Comparison of ENCODE assay signal across 8 cellular contexts in the genomic region with DNA sequence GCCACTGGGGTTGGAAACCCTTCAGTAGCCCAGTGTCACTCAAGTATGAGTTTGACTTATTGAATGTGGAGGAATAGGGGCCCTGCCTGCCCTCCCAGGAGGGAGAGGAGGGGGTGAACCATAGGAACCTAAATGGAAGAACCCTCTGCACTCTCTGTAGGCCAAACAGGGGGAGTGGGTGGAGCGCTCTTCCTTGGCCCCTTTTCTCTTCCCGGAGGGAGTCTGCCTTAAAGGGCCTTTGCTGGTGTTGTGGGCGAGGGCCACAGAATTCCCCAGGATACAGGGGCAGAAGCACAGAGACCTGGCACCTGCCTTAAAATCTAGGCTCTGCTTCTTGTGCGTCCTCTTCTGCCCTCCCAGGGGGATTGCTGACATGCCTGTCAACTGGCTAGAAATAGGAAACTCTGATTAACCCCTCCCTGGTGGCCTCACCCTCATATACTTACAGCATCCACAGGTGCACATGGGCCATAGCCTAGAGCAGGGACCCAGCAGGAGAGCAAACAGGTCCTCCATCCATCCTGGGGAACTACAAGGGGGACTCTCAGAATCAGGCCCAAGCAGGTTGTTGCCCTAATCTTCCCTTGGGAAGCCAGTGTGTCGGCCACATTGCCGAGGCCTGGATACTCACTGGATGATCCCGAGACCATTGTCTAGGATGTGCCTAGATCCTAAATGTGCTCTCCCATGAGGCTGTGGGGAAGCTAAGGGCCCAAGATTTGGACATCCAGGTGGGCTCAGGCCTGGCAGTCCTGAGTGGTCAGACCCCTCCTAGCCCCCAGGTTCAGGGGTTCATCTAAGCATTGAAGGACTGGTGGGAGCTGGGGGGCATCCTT. TPM values are rescaled to one million over a fixed set of nuclear protein-coding genes. Genes with fewer than 3 reads are reported as not detected.
DNase-seq lines count a peak whose midpoint lies in the region; ATAC-seq and TF ChIP-seq lines count a peak whose summit lies in the region.

No MANE protein-coding gene starts in this region.

- no peak for ATAC-seq in activated naive CD8-positive, alpha-beta T cell treated with anti-CD3 and anti-CD28 coated beads, Interleukin-2, amount 50 U/mL, for 24 hours
- ATAC-seq in stimulated activated memory B cell treated with anti-CD40 and anti-IgM and Interleukin-4, amounts not matched to agents 10 μg/mL and 1 μg/mL and 100 μg/mL, for 72 hours, result no peak
- no peak for ATAC-seq in HG02884 (IDR thresholded peaks at IDR 0.05; ENCODE audit: unreplicated experiment)

- peak overlapping the region; percentile 96 for H3K4me3 Mint-ChIP-seq in activated naive CD8-positive, alpha-beta T cell treated with anti-CD3 and anti-CD28 coated beads, Interleukin-2, amount 50 U/mL, for 24 hours
- H3K4me3 Mint-ChIP-seq in immature natural killer cell, result peak overlapping the region; percentile 91 to 97 (median 92)
- peak overlapping the region; percentile 99 for H3K4me3 Mint-ChIP-seq in stimulated activated memory B cell treated with anti-CD40 and anti-IgM and Interleukin-4, amounts not matched to agents 10 μg/mL and 1 μg/mL and 100 μg/mL, for 72 hours

- H3K36me3 Mint-ChIP-seq in activated naive CD8-positive, alpha-beta T cell treated with anti-CD3 and anti-CD28 coated beads, Interleukin-2, amount 50 U/mL, for 24 hours (ENCODE audit: low read depth), result peaks cover 32% of the 10 kb centered on the region
- H3K36me3 Mint-ChIP-seq in immature natural killer cell, result no peaks in the 10 kb centered on the region
- H3K36me3 Mint-ChIP-seq in stimulated activated memory B cell treated with anti-CD40 and anti-IgM and Interleukin-4, amounts not matched to agents 10 μg/mL and 1 μg/mL and 100 μg/mL, for 72 hours, result peaks cover 25% of the 10 kb centered on the region

- H3K4me1 Mint-ChIP-seq in activated naive CD8-positive, alpha-beta T cell treated with anti-CD3 and anti-CD28 coated beads, Interleukin-2, amount 50 U/mL, for 24 hours, result peaks cover 67% of the 10 kb centered on the region
- H3K4me1 Mint-ChIP-seq in immature natural killer cell, result peaks cover 65 to 68% of the 10 kb centered on the region in 2 donors
- peaks cover 70% of the 10 kb centered on the region for H3K4me1 Mint-ChIP-seq in stimulated activated memory B cell treated with anti-CD40 and anti-IgM and Interleukin-4, amounts not matched to agents 10 μg/mL and 1 μg/mL and 100 μg/mL, for 72 hours

- no peak for DNase-seq in HL-60 (ENCODE audit: low read depth in 1 of 2, low spot score in 1 of 2)
- DNase-seq in activated naive CD8-positive, alpha-beta T cell treated with anti-CD3 and anti-CD28 coated beads, Interleukin-2, amount 50 U/mL, for 24 hours, result no peak
- no peak for DNase-seq in immature natural killer cell
- no peak for DNase-seq in NCI-H774 (lab: John Stamatoyannopoulos, UW)
- no peak for DNase-seq in NCI-H2171 treated with DMSO at 0.1 percent for 48 hours (lab: John Stamatoyannopoulos, UW)
- DNase-seq in cerebellum (ENCODE audit: low spot score), result no peak

- no peaks in the 10 kb centered on the region for H3K27me3 ChIP-seq in HL-60 (ENCODE audit: insufficient read depth, poor library complexity, severe bottlenecking)

- peak overlapping the region; percentile 98 for H3K27ac Mint-ChIP-seq in activated naive CD8-positive, alpha-beta T cell treated with anti-CD3 and anti-CD28 coated beads, Interleukin-2, amount 50 U/mL, for 24 hours
- H3K27ac Mint-ChIP-seq in immature natural killer cell, result peak overlapping the region; percentile 93 to 99 (median 96)
- H3K27ac Mint-ChIP-seq in stimulated activated memory B cell treated with anti-CD40 and anti-IgM and Interleukin-4, amounts not matched to agents 10 μg/mL and 1 μg/mL and 100 μg/mL, for 72 hours, result peak overlapping the region; percentile 96

- no peak for TF ChIP-seq CTCF in HL-60 (IDR thresholded peaks at IDR 0.05; ENCODE audit: insufficient read depth, low read length)

- H3K9me3 Mint-ChIP-seq in activated naive CD8-positive, alpha-beta T cell treated with anti-CD3 and anti-CD28 coated beads, Interleukin-2, amount 50 U/mL, for 24 hours, result no peaks in the 10 kb centered on the region
- no peaks in the 10 kb centered on the region for H3K9me3 Mint-ChIP-seq in immature natural killer cell
- H3K9me3 Mint-ChIP-seq in stimulated activated memory B cell treated with anti-CD40 and anti-IgM and Interleukin-4, amounts not matched to agents 10 μg/mL and 1 μg/mL and 100 μg/mL, for 72 hours, result no peaks in the 10 kb centered on the region

- peak overlapping the region; percentile 95 for H3K27ac ChIP-seq in HL-60 (replicated peaks)

- peak overlapping the region; percentile 81 for H3K4me3 ChIP-seq in HL-60 (replicated peaks; ENCODE audit: insufficient read depth, low read length)

- no peaks in the 10 kb centered on the region for H3K27me3 Mint-ChIP-seq in activated naive CD8-positive, alpha-beta T cell treated with anti-CD3 and anti-CD28 coated beads, Interleukin-2, amount 50 U/mL, for 24 hours
- peaks cover 11 to 31% (median 20%) of the 10 kb centered on the region in 3 donors for H3K27me3 Mint-ChIP-seq in immature natural killer cell (ENCODE audit: low read depth in 3 of 3)
- H3K27me3 Mint-ChIP-seq in stimulated activated memory B cell treated with anti-CD40 and anti-IgM and Interleukin-4, amounts not matched to agents 10 μg/mL and 1 μg/mL and 100 μg/mL, for 72 hours, result no peaks in the 10 kb centered on the region

RNA-seq across cellular contexts. Expression of gene TRIM8, which starts 3.4 kb away (rescaled TPM):
- polyA plus RNA-seq in immature natural killer cell, result 10 to 100 TPM; 30.5 to 78.8 (median 39.2) TPM
- 50.3 TPM for total RNA-seq in cerebellum
